8 cellular contexts compared by ENCODE assay signal in genomic region chr10:4033341-4033896, GRCh38.
A peak's percentile ranks its signal among the peaks of the same experiment; 100 is the strongest.
DNase-seq lines count a peak whose midpoint lies in the region; ATAC-seq and TF ChIP-seq lines count a peak whose summit lies in the region.

No MANE protein-coding gene starts in this region.

- H3K4me1 Mint-ChIP-seq in memory B cell, result peaks cover 17% of the 10 kb centered on the region

- H3K4me1 ChIP-seq in upper lobe of left lung, result peaks cover 8 to 20% (median 16%) of the 10 kb centered on the region in 4 donors

- TF ChIP-seq CTCF in upper lobe of left lung (IDR thresholded peaks at IDR 0.05), result no peak

- TF ChIP-seq POLR2A in erythroblast (IDR thresholded peaks at IDR 0.05; ENCODE audit: low read length), result no peak
- TF ChIP-seq POLR2A in upper lobe of left lung (IDR thresholded peaks at IDR 0.05), result no peak

- H3K9me3 Mint-ChIP-seq in memory B cell, result no peaks in the 10 kb centered on the region

- no peak overlapping the region for H3K4me3 ChIP-seq in upper lobe of left lung

- no peak overlapping the region for H3K27ac ChIP-seq in upper lobe of left lung

- ATAC-seq in GM18519 (IDR thresholded peaks at IDR 0.05; ENCODE audit: low FRiP score, unreplicated experiment), result peak; percentile 78
- peak; percentile 89 for ATAC-seq in GM21447 (IDR thresholded peaks at IDR 0.05; ENCODE audit: unreplicated experiment)
- ATAC-seq in HG03378 (IDR thresholded peaks at IDR 0.05; ENCODE audit: unreplicated experiment), result peak; percentile 93
- peak; percentile 51 for ATAC-seq in memory B cell (ENCODE audit: low read depth)
- ATAC-seq in upper lobe of left lung (ENCODE audit: low FRiP score in 2 of 2), result no peak

- H3K27ac Mint-ChIP-seq in memory B cell, result peak overlapping the region; percentile 11

- no peaks in the 10 kb centered on the region for H3K27me3 ChIP-seq in upper lobe of left lung

- no peaks in the 10 kb centered on the region for H3K36me3 Mint-ChIP-seq in memory B cell

- TF ChIP-seq EP300 in upper lobe of left lung (IDR thresholded peaks at IDR 0.05), result no peak

- no peaks in the 10 kb centered on the region for H3K27me3 Mint-ChIP-seq in memory B cell

- no peak for DNase-seq in memory B cell (ENCODE audit: low spot score in 2 of 2)
- DNase-seq in erythroblast (lab: John Stamatoyannopoulos, UW), result no peak
- DNase-seq in upper lobe of left lung, result no peak
- DNase-seq in NCI-H446 treated with DMSO at 0.1 percent for 48 hours (lab: John Stamatoyannopoulos, UW), result no peak
- no peak for DNase-seq in midbrain (lab: John Stamatoyannopoulos, UW)

- no peaks in the 10 kb centered on the region for H3K9me3 ChIP-seq in upper lobe of left lung

- H3K4me3 Mint-ChIP-seq in memory B cell, result no peak overlapping the region

- no peaks in the 10 kb centered on the region for H3K36me3 ChIP-seq in upper lobe of left lung

- 83 to 95% methylated on average over 7 to 8 of the region's 8 CpGs for WGBS in upper lobe of left lung, 2 donors

Comparison
In these comparisons a context has a peak if more than half of its experiments do, and no peak if none do; other contexts are left out.
1. ATAC-seq: peak in GM18519 (single experiment), GM21447 (single experiment), HG03378 (single experiment) and memory B cell (single experiment); none in upper lobe of left lung (0 of 2).